7 cellular contexts compared by ENCODE assay signal in the genomic region with DNA sequence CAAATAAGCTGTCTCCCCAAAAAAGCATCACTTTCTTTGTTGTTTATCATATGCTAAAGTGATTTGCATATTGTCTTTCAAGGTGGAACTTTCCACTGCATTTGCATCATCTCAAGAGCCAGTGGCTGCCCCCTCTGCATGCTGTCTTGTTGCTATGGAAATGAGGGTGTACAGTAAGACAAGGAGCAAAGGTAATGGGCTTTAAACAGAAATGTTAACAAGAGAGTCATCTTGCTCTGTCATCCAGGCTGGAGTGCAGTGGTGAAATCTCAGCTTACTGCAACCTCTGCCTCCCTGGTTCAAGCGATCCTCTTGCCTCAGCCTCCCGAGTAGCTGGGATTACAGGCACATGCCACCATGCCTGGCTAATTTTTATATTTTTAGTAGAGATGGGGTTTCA.
DNase-seq lines count a peak whose midpoint lies in the region; ATAC-seq and TF ChIP-seq lines count a peak whose summit lies in the region.
"Not testable (repeated sequence)": the region's sequence is repeated elsewhere in the genome, so short reads cannot be mapped to it uniquely, and the experiment has no call there.

No MANE protein-coding gene starts in this region.

- not testable (repeated sequence) for H3K9me2 ChIP-seq in hepatocyte (replicated peaks; ENCODE audit: insufficient read depth)

- peak; percentile 69 for DNase-seq in NCI-H69 (lab: John Stamatoyannopoulos, UW)
- DNase-seq in hepatocyte (ENCODE audit: low spot score): peak; percentile 16

- not testable (repeated sequence) for TF ChIP-seq CTCF in hepatocyte (IDR thresholded peaks at IDR 0.05; ENCODE audit: poor library complexity)

- not testable (repeated sequence) for H3K4me2 ChIP-seq in hepatocyte

- not testable (repeated sequence) for H3K4me3 ChIP-seq in hepatocyte

- H3K27me3 ChIP-seq in hepatocyte: not testable (repeated sequence)

- H3K79me2 ChIP-seq in hepatocyte: not testable (repeated sequence)

- ATAC-seq in GM18498 (IDR thresholded peaks at IDR 0.05; ENCODE audit: unreplicated experiment) (peak; percentile 81), GM19043 (IDR thresholded peaks at IDR 0.05; ENCODE audit: low read depth, unreplicated experiment) (peak; percentile 77), GM21515 (IDR thresholded peaks at IDR 0.05; ENCODE audit: unreplicated experiment) (peak; percentile 66), HG02852 (IDR thresholded peaks at IDR 0.05; ENCODE audit: unreplicated experiment) (peak; percentile 64), HG03354 (IDR thresholded peaks at IDR 0.05; ENCODE audit: poor library complexity, severe bottlenecking, unreplicated experiment) (peak; percentile 95)

- 89% methylated on average over 2 of the region's 2 CpGs for WGBS in hepatocyte (ENCODE audit: low lambda C conversion rate, missing lambda C conversion rate)

- H3K36me3 ChIP-seq in hepatocyte (replicated peaks; ENCODE audit: insufficient read depth, low read depth): not testable (repeated sequence)

- not testable (repeated sequence) for H4K20me1 ChIP-seq in hepatocyte (ENCODE audit: insufficient read depth, poor library complexity, severe bottlenecking)

- not testable (repeated sequence) for H3K4me1 ChIP-seq in hepatocyte (ENCODE audit: insufficient read depth)

- H3K27ac ChIP-seq in hepatocyte: not testable (repeated sequence)

- not testable (repeated sequence) for H3K9me3 ChIP-seq in hepatocyte (ENCODE audit: low read depth)

- not testable (repeated sequence) for H2AFZ ChIP-seq in hepatocyte
